8 cellular contexts compared by ENCODE assay signal in the genomic region with DNA sequence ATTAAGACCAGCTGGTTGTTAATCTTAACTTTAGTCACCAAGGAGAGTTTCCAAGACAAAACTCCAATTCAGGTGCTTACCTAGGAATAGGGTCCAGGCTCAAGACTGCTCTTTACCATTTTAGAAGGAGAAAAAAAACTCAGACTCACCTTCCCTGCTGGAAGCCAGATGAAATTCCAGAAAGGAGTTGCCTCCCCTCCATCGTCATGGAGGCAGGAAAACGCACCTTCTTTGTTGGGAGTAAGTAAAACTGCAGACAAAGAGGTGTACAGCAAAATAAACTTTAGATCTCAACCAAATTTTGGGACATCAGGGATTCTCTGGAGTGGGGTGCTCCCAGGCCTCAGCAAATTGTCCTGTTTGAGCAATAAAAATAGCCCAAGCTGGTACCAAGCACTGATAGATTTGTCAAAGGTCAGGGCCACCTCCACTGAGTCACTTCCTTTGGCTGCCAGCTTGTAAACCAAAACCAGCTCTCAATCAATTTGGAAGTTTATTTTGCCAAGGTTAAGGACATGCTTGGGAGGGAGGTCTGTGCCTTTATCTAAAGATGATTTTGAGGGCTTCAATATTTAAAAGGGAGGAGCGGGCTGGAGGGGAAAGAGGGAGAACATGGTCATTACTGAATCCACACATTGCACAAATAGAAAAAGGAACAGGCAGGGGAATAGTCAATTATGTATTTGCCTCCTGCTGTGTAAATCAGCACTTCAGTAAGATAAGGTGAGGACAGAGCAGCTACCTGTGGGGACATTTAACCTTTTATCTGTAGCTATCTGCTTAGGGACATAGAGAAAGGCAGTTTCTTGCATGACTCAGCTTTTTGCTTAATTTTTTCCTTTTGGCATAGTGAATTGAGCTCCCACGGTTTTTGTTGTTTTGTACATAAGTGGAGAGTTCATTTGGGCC. TPM values are rescaled to one million over a fixed set of nuclear protein-coding genes. Genes with fewer than 3 reads are reported as not detected.
DNase-seq lines count a peak whose midpoint lies in the region; ATAC-seq and TF ChIP-seq lines count a peak whose summit lies in the region.

No MANE protein-coding gene starts in this region.

- H3K9me3 Mint-ChIP-seq in CD4-positive, alpha-beta memory T cell: no peaks in the 10 kb centered on the region

- H3K4me2 ChIP-seq in Loucy (ENCODE audit: low read depth, low read length, poor library complexity, severe bottlenecking): no peak overlapping the region

- WGBS in thyroid gland, 2 donors: 64 to 70% methylated on average over 4 of the region's 4 CpGs

- H3K36me3 Mint-ChIP-seq in CD4-positive, alpha-beta memory T cell: peaks cover 2 to 11% of the 10 kb centered on the region in 2 donors

- H3K9me2 ChIP-seq in Loucy (replicated peaks; ENCODE audit: low read depth, low read length): no peaks in the 10 kb centered on the region

- CTCF ChIA-PET in CD4-positive, alpha-beta memory T cell (lab: Charles Lee; ENCODE audit: partially characterized antibody): interaction anchor here (0.7 to 4.3 kb wide), 17 partner anchors 8 to 284 kb away, joined by 3 to 32 read pairs (median 7); a partner anchor contains a TSS

- H3K9me3 ChIP-seq in CD4-positive, alpha-beta memory T cell (ENCODE audit: control insufficient read depth in 1 of 2, low read length in 2 of 2): no peaks in the 10 kb centered on the region
- H3K9me3 ChIP-seq in Loucy (ENCODE audit: insufficient read depth, low read depth, low read length) (no peaks in the 10 kb centered on the region), ascending aorta (no peaks in the 10 kb centered on the region), thyroid gland (no peaks in the 10 kb centered on the region)

- no peaks in the 10 kb centered on the region for H4K20me1 ChIP-seq in Loucy (ENCODE audit: insufficient read depth, low read length, poor library complexity, severe bottlenecking)

- DNase-seq in CD4-positive, alpha-beta memory T cell: no peak
- DNase-seq in ascending aorta (ENCODE audit: low spot score in 2 of 2) (no peak), left kidney (ENCODE audit: low read depth, low spot score) (peak; percentile 39), thyroid gland (peak; percentile 37 to 40), head of caudate nucleus (no peak), DMS 273 treated with DMSO at 0.1 percent for 48 hours (lab: John Stamatoyannopoulos, UW) (no peak)

- POLR2A ChIA-PET in CD4-positive, alpha-beta memory T cell (lab: Charles Lee; ENCODE audit: partially characterized antibody): interaction anchor here (1.0 to 3.0 kb wide), 8 partner anchors 24 to 134 kb away, joined by 4 to 14 read pairs (median 4); no protein-coding TSS in a partner anchor

- TF ChIP-seq POLR2A in thyroid gland (IDR thresholded peaks at IDR 0.05): no peak

- no peak overlapping the region for H3K4me3 ChIP-seq in CD4-positive, alpha-beta memory T cell (ENCODE audit: low read length in 2 of 2)
- H3K4me3 ChIP-seq in Loucy (ENCODE audit: low read length, poor library complexity, severe bottlenecking) (no peak overlapping the region), ascending aorta (peak overlapping the region; percentile 75 to 85), thyroid gland (replicated peaks in 1 of 3) (no peak overlapping the region)

- H3K79me2 ChIP-seq in Loucy (ENCODE audit: insufficient read depth, low read length): no peaks in the 10 kb centered on the region

- peaks cover 21 to 41% (median 32%) of the 10 kb centered on the region in 4 donors for H3K4me1 Mint-ChIP-seq in CD4-positive, alpha-beta memory T cell

- peak overlapping the region in 6 of 7 donors; percentile 79 to 97 (median 94) for H3K27ac Mint-ChIP-seq in CD4-positive, alpha-beta memory T cell

- peaks cover 26% of the 10 kb centered on the region for H3K4me1 ChIP-seq in CD4-positive, alpha-beta memory T cell (ENCODE audit: insufficient read depth, low read length)
- H3K4me1 ChIP-seq in Loucy (ENCODE audit: insufficient read depth, low read length, poor library complexity, severe bottlenecking) (no peaks in the 10 kb centered on the region), ascending aorta (peaks cover 11 to 33% of the 10 kb centered on the region in 2 donors), thyroid gland (peaks cover 37 to 47% of the 10 kb centered on the region in 2 donors)

- peak overlapping the region; percentile 61 for H2AFZ ChIP-seq in Loucy (ENCODE audit: low read length)

- intact Hi-C loops in CD4-positive, alpha-beta memory T cell (cut with micrococcal nuclease): loop anchor here (1.0 to 5.0 kb wide), 3 partner anchors 120 to 270 kb away; a partner anchor contains a TSS
- intact Hi-C loops in ascending aorta (cut with DNase I): loop anchor here (1.0 to 5.0 kb wide), 3 partner anchors 26 to 285 kb away; a partner anchor contains a TSS
- intact Hi-C loops in thyroid gland (cut with DNase I): loop anchor here (10.0 kb wide), 1 partner anchor 132 kb away; no protein-coding TSS in a partner anchor
- intact Hi-C loops in head of caudate nucleus (cut with DNase I): loop anchor here (5.0 kb wide), 3 partner anchors 80 to 135 kb away; no protein-coding TSS in a partner anchor

- H3K27me3 ChIP-seq in CD4-positive, alpha-beta memory T cell (ENCODE audit: insufficient read depth, low read length): no peaks in the 10 kb centered on the region
- H3K27me3 ChIP-seq in Loucy (ENCODE audit: insufficient read depth, low read length, poor library complexity, severe bottlenecking) (no peaks in the 10 kb centered on the region), ascending aorta (no peaks in the 10 kb centered on the region), thyroid gland (no peaks in the 10 kb centered on the region)

- H3K27me3 Mint-ChIP-seq in CD4-positive, alpha-beta memory T cell: peaks cover 2 to 3% of the 10 kb centered on the region in 2 donors

- no peaks in the 10 kb centered on the region for H3K36me3 ChIP-seq in CD4-positive, alpha-beta memory T cell (ENCODE audit: insufficient read depth, low read length)
- no peaks in the 10 kb centered on the region for H3K36me3 ChIP-seq in Loucy (ENCODE audit: insufficient read depth, low read length)
- no peaks in the 10 kb centered on the region for H3K36me3 ChIP-seq in ascending aorta
- no peaks in the 10 kb centered on the region for H3K36me3 ChIP-seq in thyroid gland

- TF ChIP-seq CTCF in Loucy (conservative IDR thresholded peaks at IDR 0.05; ENCODE audit: low read length): no peak
- no peak for TF ChIP-seq CTCF in ascending aorta (IDR thresholded peaks at IDR 0.05)
- TF ChIP-seq CTCF in thyroid gland (IDR thresholded peaks at IDR 0.05): no peak

- H3K27ac ChIP-seq in CD4-positive, alpha-beta memory T cell (ENCODE audit: low read depth, low read length): no peak overlapping the region
- H3K27ac ChIP-seq in ascending aorta (peak overlapping the region; percentile 97 to 99), thyroid gland (peak overlapping the region; percentile 96 to 98 (median 97))

- H3K4me3 Mint-ChIP-seq in CD4-positive, alpha-beta memory T cell: peak overlapping the region; percentile 93 to 98 (median 94)

- no peak for ATAC-seq in HG02840 (IDR thresholded peaks at IDR 0.05; ENCODE audit: low FRiP score, unreplicated experiment)

- H3F3A ChIP-seq in Loucy (ENCODE audit: low read depth): no peaks in the 10 kb centered on the region

- H3K9ac ChIP-seq in Loucy (ENCODE audit: low read depth, low read length, poor library complexity, severe bottlenecking): no peak overlapping the region

RNA-seq across cellular contexts. Expression of a gene that starts 1.5 kb away (rescaled TPM):
- total RNA-seq in CD4-positive, alpha-beta memory T cell: 10 to 100 TPM; 45.8 to 52.5 TPM
- 10 to 100 TPM; 19.7 to 24.3 TPM for polyA plus RNA-seq in CD4-positive, alpha-beta memory T cell
- total RNA-seq in ascending aorta (189 TPM), thyroid gland (100 to 1,000 TPM; 198 to 566 (median 366) TPM)

Comparison
In these comparisons a context has a peak if more than half of its experiments do, and no peak if none do; other contexts are left out.
1. DNase-seq: peak in left kidney (single experiment) and thyroid gland (2 of 2); none in CD4-positive, alpha-beta memory T cell (0 of 5), ascending aorta (0 of 2), head of caudate nucleus (0 of 42) and DMS 273 treated with DMSO at 0.1 percent for 48 hours (single experiment).
2. H3K4me3 ChIP-seq: peak in ascending aorta (2 of 2); none in CD4-positive, alpha-beta memory T cell (0 of 2), Loucy (single experiment) and thyroid gland (0 of 3).